Comparison of ENCODE assay signal across 1 cellular context in the genomic region with DNA sequence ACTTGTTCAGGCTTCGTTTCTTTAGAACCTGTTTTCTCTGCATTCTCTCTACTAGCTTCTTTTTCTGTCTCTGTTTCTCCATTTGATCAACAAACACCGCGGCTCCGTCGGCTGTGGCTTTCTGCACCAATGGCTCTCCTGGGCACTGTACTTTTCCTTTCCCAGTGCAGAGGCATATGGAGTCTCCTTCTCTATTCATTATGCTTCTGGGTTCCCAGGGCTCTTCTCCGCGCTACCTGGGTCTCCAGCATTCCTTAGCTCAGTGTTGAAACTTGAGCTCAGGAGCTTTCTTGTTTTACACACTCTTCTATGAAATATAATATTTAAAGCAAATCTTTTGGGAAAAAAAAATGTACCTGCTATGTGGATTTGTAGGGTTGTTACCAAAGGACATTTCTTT.
TF ChIP-seq lines count a peak whose summit lies in the region.

No MANE protein-coding gene starts in this region.

TF ChIP-seq in H1, 55 proteins besides CTCF, POLR2A, EP300 and RAD21 (continued from another document):
- no peak for TF ChIP-seq MAFK (IDR thresholded peaks at IDR 0.05; ENCODE audit: low read depth, low read length)
- TF ChIP-seq CHD1 (IDR thresholded peaks at IDR 0.05; ENCODE audit: low read depth, low read length): no peak
- TF ChIP-seq GABPA (IDR thresholded peaks at IDR 0.05; ENCODE audit: borderline replicate concordance, insufficient read depth, low read length): no peak
- no peak for TF ChIP-seq KDM1A (IDR thresholded peaks at IDR 0.05; ENCODE audit: borderline replicate concordance, low read length)
- no peak for TF ChIP-seq HDAC2 (IDR thresholded peaks at IDR 0.05; ENCODE audit: borderline replicate concordance in 1 of 2, low read depth in 2 of 2, low read length in 2 of 2)
- TF ChIP-seq RFX5 (IDR thresholded peaks at IDR 0.05; ENCODE audit: borderline replicate concordance, low read depth, low read length): no peak
- TF ChIP-seq HDAC6 (IDR thresholded peaks at IDR 0.05; ENCODE audit: low read depth, low read length): no peak
- no peak for TF ChIP-seq GTF2F1 (IDR thresholded peaks at IDR 0.05; ENCODE audit: borderline replicate concordance, low read depth, low read length)
- TF ChIP-seq JUN (IDR thresholded peaks at IDR 0.05; ENCODE audit: low read depth, low read length): no peak
- no peak for TF ChIP-seq TEAD4 (IDR thresholded peaks at IDR 0.05; ENCODE audit: low read depth, low read length)
- TF ChIP-seq KDM4A (IDR thresholded peaks at IDR 0.05; ENCODE audit: low read depth, low read length, severe bottlenecking): no peak
- TF ChIP-seq, protein P1, sequence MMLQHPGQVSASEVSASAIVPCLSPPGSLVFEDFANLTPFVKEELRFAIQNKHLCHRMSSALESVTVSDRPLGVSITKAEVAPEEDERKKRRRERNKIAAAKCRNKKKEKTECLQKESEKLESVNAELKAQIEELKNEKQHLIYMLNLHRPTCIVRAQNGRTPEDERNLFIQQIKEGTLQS (IDR thresholded peaks at IDR 0.05; ENCODE audit: insufficient read depth, low read depth, low read length): no peak
- no peak for TF ChIP-seq TCF12 (IDR thresholded peaks at IDR 0.05; ENCODE audit: low read depth, low read length)
